In genomic region chr1:167542109-167543032, GRCh38 we compare ENCODE assay signal across 2 cellular contexts.
TF ChIP-seq lines count a peak whose summit lies in the region.

No MANE protein-coding gene starts in this region.

TF ChIP-seq in GM12891, 5 proteins besides CTCF, POLR2A, EP300 and RAD21:
- TF ChIP-seq PAX5 (IDR thresholded peaks at IDR 0.05; ENCODE audit: insufficient read depth, low read length, severe bottlenecking) (no peak), POLR2AphosphoS5 (IDR thresholded peaks at IDR 0.05; ENCODE audit: low read depth, low read length) (no peak), TAF1 (IDR thresholded peaks at IDR 0.05; ENCODE audit: low read depth, low read length) (no peak), POU2F2 (IDR thresholded peaks at IDR 0.05; ENCODE audit: low read depth, low read length) (no peak), SPI1 (IDR thresholded peaks at IDR 0.05; ENCODE audit: low read depth, low read length) (peak; percentile 40; the same call in 1 of the 2 replicates)

TF ChIP-seq in H1, 55 proteins besides CTCF, POLR2A, EP300 and RAD21:
- no peak for TF ChIP-seq TAF1 (IDR thresholded peaks at IDR 0.05; ENCODE audit: low read depth, low read length)
- no peak for TF ChIP-seq USF2 (IDR thresholded peaks at IDR 0.05; ENCODE audit: low read length)
- no peak for TF ChIP-seq CHD1 (IDR thresholded peaks at IDR 0.05; ENCODE audit: low read depth, low read length)
- TF ChIP-seq BACH1 (IDR thresholded peaks at IDR 0.05; ENCODE audit: low read length) = no peak
- no peak for TF ChIP-seq FOSL1 (IDR thresholded peaks at IDR 0.05; ENCODE audit: insufficient read depth, low read depth, low read length)
- no peak for TF ChIP-seq RBBP5 (IDR thresholded peaks at IDR 0.05; ENCODE audit: borderline replicate concordance, low read depth, low read length)
- TF ChIP-seq CREB1 (IDR thresholded peaks at IDR 0.05) = no peak
- TF ChIP-seq JUND (IDR thresholded peaks at IDR 0.05; ENCODE audit: low read length) = no peak
- no peak for TF ChIP-seq E2F6 (IDR thresholded peaks at IDR 0.05)
- no peak for TF ChIP-seq SAP30 (IDR thresholded peaks at IDR 0.05; ENCODE audit: insufficient read depth, insufficient replicate concordance, low read length)
- TF ChIP-seq SIRT6 (IDR thresholded peaks at IDR 0.05; ENCODE audit: low read length) = no peak
- TF ChIP-seq NRF1 (IDR thresholded peaks at IDR 0.05; ENCODE audit: low read depth, low read length) = no peak
- no peak for TF ChIP-seq SP2 (IDR thresholded peaks at IDR 0.05; ENCODE audit: low read length)
- TF ChIP-seq TAF7 (optimal IDR thresholded peaks at IDR 0.05; ENCODE audit: borderline replicate concordance, low read depth, low read length) = no peak
- TF ChIP-seq RNF2 (IDR thresholded peaks at IDR 0.05; ENCODE audit: borderline replicate concordance, low read depth, low read length, missing control alignments, poor library complexity, severe bottlenecking) = no peak
- TF ChIP-seq BRCA1 (IDR thresholded peaks at IDR 0.05; ENCODE audit: low read depth, low read length) = no peak
- no peak for TF ChIP-seq KDM1A (IDR thresholded peaks at IDR 0.05; ENCODE audit: borderline replicate concordance, low read length)
- TF ChIP-seq SIN3A (conservative IDR thresholded peaks at IDR 0.05 in 1 of 2, IDR thresholded peaks at IDR 0.05 in 1 of 2; ENCODE audit: low read depth in 1 of 2, low read length in 2 of 2) = no peak
